20 cellular contexts compared by ENCODE assay signal in the genomic region with DNA sequence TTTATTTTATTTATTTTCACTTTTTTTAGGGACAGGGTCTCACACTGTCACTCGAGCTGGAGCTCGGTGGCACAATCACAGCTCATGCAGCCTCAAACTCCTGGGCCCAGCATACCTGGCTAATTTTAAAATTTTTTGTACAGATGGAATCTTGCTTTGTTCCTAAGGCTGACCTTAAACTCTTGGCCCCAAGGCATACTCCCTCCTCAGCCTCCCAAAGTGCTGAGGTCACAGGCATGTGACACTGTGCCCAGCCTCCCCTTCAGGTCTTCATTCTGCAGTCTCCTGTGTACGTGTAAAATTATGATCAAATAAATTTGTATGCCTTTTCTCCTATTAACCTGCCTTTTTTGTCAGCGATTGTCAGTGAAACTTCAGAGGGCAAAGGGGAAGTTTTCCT. TPM values are rescaled to one million over a fixed set of nuclear protein-coding genes. Genes with fewer than 3 reads are reported as not detected.
DNase-seq lines count a peak whose midpoint lies in the region; ATAC-seq and TF ChIP-seq lines count a peak whose summit lies in the region.
"Had no signal": no experiment of that assay in that cellular context is flagged by ENCODE, and none has a peak within 500 bp of the region (broad histone marks: within the 10 kb centered on the region; RNA-seq: fewer than 3 reads in every experiment).

No MANE protein-coding gene starts in this region.

- H3K9ac ChIP-seq in Loucy (ENCODE audit: low read depth, low read length, poor library complexity, severe bottlenecking) (no peak overlapping the region), trophoblast cell (ENCODE audit: low read length) (no peak overlapping the region)
- H3K9ac ChIP-seq: BLaER1 had no signal

- peak overlapping the region; percentile 55 for H4K91ac ChIP-seq in trophoblast cell (ENCODE audit: low read depth, low read length)

- WGBS in trophoblast cell (ENCODE audit: extremely low coverage, insufficient coverage, insufficient read length) = no CpG with 5 or more reads among the region's 4 CpGs

- H3K36me3 Mint-ChIP-seq in dendritic cell treated with granulocyte-macrophage colony-stimulating factor and Interleukin-4, amounts not matched to agents 40 ng/mL and 50 ng/mL, for 4 days (ENCODE audit: low read depth) = peaks cover 3% of the 10 kb centered on the region
- no peaks in the 10 kb centered on the region for H3K36me3 Mint-ChIP-seq in osteocyte (ENCODE audit: unreplicated experiment)
- H3K36me3 Mint-ChIP-seq: CD4-positive, CD25-positive, alpha-beta regulatory T cell; CD8-positive, alpha-beta T cell had no signal

- TF ChIP-seq CTCF in GM12865 (IDR thresholded peaks at IDR 0.05; ENCODE audit: insufficient read depth, low read depth, low read length, missing control alignments) (no peak), Loucy (conservative IDR thresholded peaks at IDR 0.05; ENCODE audit: low read length) (no peak), osteocyte (IDR thresholded peaks at IDR 0.05) (no peak)

- H2BK5ac ChIP-seq in trophoblast cell (ENCODE audit: low read depth, low read length, poor library complexity) = no peak overlapping the region

- H3K4me1 ChIP-seq in Loucy (ENCODE audit: insufficient read depth, low read length, poor library complexity, severe bottlenecking) = no peaks in the 10 kb centered on the region
- peaks cover 3 to 9% of the 10 kb centered on the region in 2 experiments for H3K4me1 ChIP-seq in trophoblast cell (ENCODE audit: control insufficient read depth in 1 of 2, insufficient read depth in 2 of 2, low read length in 2 of 2)
- H3K4me1 ChIP-seq: BLaER1, Caco-2, HAP-1 had no signal

- no peak overlapping the region for H3K4ac ChIP-seq in trophoblast cell (ENCODE audit: low read depth, low read length)

- H3K27ac ChIP-seq in trophoblast cell (ENCODE audit: low read depth, low read length) = no peak overlapping the region
- H3K27ac ChIP-seq: 22Rv1, BLaER1, C4-2B had no signal

- peaks cover 6% of the 10 kb centered on the region for H3K79me1 ChIP-seq in trophoblast cell (ENCODE audit: low read length)

- 0 out of 2 replicates have a peak overlapping the region, but pooled peaks have one; percentile 36 for H2AFZ ChIP-seq in Loucy (ENCODE audit: low read length)
- H2AFZ ChIP-seq in trophoblast cell (ENCODE audit: insufficient read depth, low read length, poor library complexity) = no peak overlapping the region

- H4K20me1 ChIP-seq in Loucy (ENCODE audit: insufficient read depth, low read length, poor library complexity, severe bottlenecking) = no peaks in the 10 kb centered on the region
- H4K20me1 ChIP-seq: BLaER1 had no signal

- no peak overlapping the region for H3K23ac ChIP-seq in trophoblast cell (ENCODE audit: low read length)

- H3K9me2 ChIP-seq in Loucy (replicated peaks; ENCODE audit: low read depth, low read length) = no peaks in the 10 kb centered on the region

- H2BK12ac ChIP-seq in trophoblast cell (ENCODE audit: low read length) = no peak overlapping the region

- H3F3A ChIP-seq in Loucy (ENCODE audit: low read depth) = no peaks in the 10 kb centered on the region

- ATAC-seq in HG03196 (IDR thresholded peaks at IDR 0.05; ENCODE audit: unreplicated experiment) (no peak), HG03571 (IDR thresholded peaks at IDR 0.05; ENCODE audit: unreplicated experiment) (no peak)
- ATAC-seq: CD8-positive, alpha-beta T cell had no signal

- H3K4me2 ChIP-seq in Loucy (ENCODE audit: low read depth, low read length, poor library complexity, severe bottlenecking) = no peak overlapping the region
- no peak overlapping the region for H3K4me2 ChIP-seq in trophoblast cell (ENCODE audit: low read length)
- H3K4me2 ChIP-seq: BLaER1 had no signal

- no peaks in the 10 kb centered on the region for H3K27me3 ChIP-seq in Loucy (ENCODE audit: insufficient read depth, low read length, poor library complexity, severe bottlenecking)
- H3K27me3 ChIP-seq in trophoblast cell (ENCODE audit: insufficient read depth, low read length) = no peaks in the 10 kb centered on the region
- H3K27me3 ChIP-seq: BLaER1 had no signal

- H4K8ac ChIP-seq in trophoblast cell (ENCODE audit: low read depth, low read length) = peak overlapping the region; percentile 53

- no peak overlapping the region for H2AK5ac ChIP-seq in trophoblast cell (ENCODE audit: low read length)

- no peak overlapping the region for H3K14ac ChIP-seq in trophoblast cell (ENCODE audit: low read length)

- no peaks in the 10 kb centered on the region for H3K27me3 Mint-ChIP-seq in dendritic cell treated with granulocyte-macrophage colony-stimulating factor and Interleukin-4, amounts not matched to agents 40 ng/mL and 50 ng/mL, for 4 days
- H3K27me3 Mint-ChIP-seq in osteocyte (ENCODE audit: unreplicated experiment) = peaks cover 2% of the 10 kb centered on the region
- H3K27me3 Mint-ChIP-seq: B cell; CD4-positive, CD25-positive, alpha-beta regulatory T cell had no signal

- H3K4me3 Mint-ChIP-seq in dendritic cell treated with granulocyte-macrophage colony-stimulating factor and Interleukin-4, amounts not matched to agents 40 ng/mL and 50 ng/mL, for 4 days = no peak overlapping the region
- no peak overlapping the region for H3K4me3 Mint-ChIP-seq in osteocyte (ENCODE audit: unreplicated experiment)
- H3K4me3 Mint-ChIP-seq: B cell; CD4-positive, CD25-positive, alpha-beta regulatory T cell; CD8-positive, alpha-beta T cell; HFFc6 had no signal

- H3K79me2 ChIP-seq in Loucy (ENCODE audit: insufficient read depth, low read length) (no peaks in the 10 kb centered on the region), trophoblast cell (ENCODE audit: control insufficient read depth, insufficient read depth, low read length, poor library complexity) (no peaks in the 10 kb centered on the region)

- no peaks in the 10 kb centered on the region for H3K9me3 ChIP-seq in Loucy (ENCODE audit: insufficient read depth, low read depth, low read length)
- peaks cover 2% of the 10 kb centered on the region for H3K9me3 ChIP-seq in trophoblast cell (ENCODE audit: insufficient read depth, low read depth, low read length)
- H3K9me3 ChIP-seq: HAP-1 had no signal

- H3K18ac ChIP-seq in trophoblast cell (ENCODE audit: low read length) = peak overlapping the region; percentile 30

- no peak overlapping the region for H4K12ac ChIP-seq in trophoblast cell (ENCODE audit: low read depth, low read length)

- peak overlapping the region; percentile 66 for H3K27ac Mint-ChIP-seq in dendritic cell treated with granulocyte-macrophage colony-stimulating factor and Interleukin-4, amounts not matched to agents 40 ng/mL and 50 ng/mL, for 4 days
- H3K27ac Mint-ChIP-seq in osteocyte (ENCODE audit: unreplicated experiment) = no peak overlapping the region
- H3K27ac Mint-ChIP-seq: B cell; CD8-positive, alpha-beta T cell; HFFc6 had no signal

- H3K36me3 ChIP-seq in Loucy (ENCODE audit: insufficient read depth, low read length) (no peaks in the 10 kb centered on the region), trophoblast cell (ENCODE audit: control insufficient read depth in 1 of 2, insufficient read depth in 2 of 2, low read length in 2 of 2) (no peaks in the 10 kb centered on the region)
- H3K36me3 ChIP-seq: BLaER1, HAP-1 had no signal

- peak overlapping the region; percentile 59 for H2BK120ac ChIP-seq in trophoblast cell (ENCODE audit: insufficient read depth, low read length, poor library complexity)

- peaks cover 25% of the 10 kb centered on the region for H3K4me1 Mint-ChIP-seq in dendritic cell treated with granulocyte-macrophage colony-stimulating factor and Interleukin-4, amounts not matched to agents 40 ng/mL and 50 ng/mL, for 4 days (ENCODE audit: low read depth)
- H3K4me1 Mint-ChIP-seq in osteocyte (ENCODE audit: unreplicated experiment) = no peaks in the 10 kb centered on the region
- H3K4me1 Mint-ChIP-seq: CD4-positive, CD25-positive, alpha-beta regulatory T cell had no signal

- intact Hi-C loops in dendritic cell treated with granulocyte-macrophage colony-stimulating factor and Interleukin-4, amounts not matched to agents 40 ng/mL and 50 ng/mL, for 4 days (cut with micrococcal nuclease) = no loop called here

- DNase-seq in GM12865 (ENCODE audit: low read depth) = no peak
- peak; percentile 86 to 91 for DNase-seq in trophoblast cell
- DNase-seq in osteocyte (ENCODE audit: extremely low spot score, unreplicated experiment) = no peak
- no peak for DNase-seq in stimulated activated naive CD4-positive, alpha-beta T cell treated with Interleukin-2 at 50 U/mL for 16 hours (lab: John Stamatoyannopoulos, UW)
- DNase-seq: Caco-2; CD4-positive, CD25-positive, alpha-beta regulatory T cell; CD8-positive, alpha-beta T cell; DMS153; DND-41; GOT3; HFFc6 had no signal

- H3K9me3 Mint-ChIP-seq in dendritic cell treated with granulocyte-macrophage colony-stimulating factor and Interleukin-4, amounts not matched to agents 40 ng/mL and 50 ng/mL, for 4 days = peaks cover 2% of the 10 kb centered on the region
- no peaks in the 10 kb centered on the region for H3K9me3 Mint-ChIP-seq in osteocyte (ENCODE audit: unreplicated experiment)
- H3K9me3 Mint-ChIP-seq: CD8-positive, alpha-beta T cell; HFFc6 had no signal

- peak overlapping the region; percentile 34 for H3K4me3 ChIP-seq in GM12865 (ENCODE audit: low read depth, low read length)
- no peak overlapping the region for H3K4me3 ChIP-seq in Loucy (ENCODE audit: low read length, poor library complexity, severe bottlenecking)
- H3K4me3 ChIP-seq in trophoblast cell (ENCODE audit: low read depth, low read length) = no peak overlapping the region
- H3K4me3 ChIP-seq: BLaER1, HAP-1 had no signal

RNA-seq across cellular contexts. Expression of gene TCTN3, which starts 17.8 kb away (rescaled TPM):
- 27.9 and 28.4 TPM in 2 replicates for polyA plus RNA-seq in trophoblast cell (2013)
- 36.4 and 41.1 TPM in 2 replicates for total RNA-seq in osteocyte

RNA-seq across cellular contexts. Expression of gene ENTPD1, which starts 44.5 kb away (rescaled TPM):
- 1.6 and 1.7 TPM in 2 replicates for polyA plus RNA-seq in trophoblast cell (2013)
- total RNA-seq in osteocyte = 1.2 and 1.5 TPM in 2 replicates
- total RNA-seq: HFFc6 had no signal

RNA-seq across cellular contexts. Expression of gene ALDH18A1, which starts 55.0 kb away (rescaled TPM):
- polyA plus RNA-seq in trophoblast cell (2013) = 47.9 and 48.9 TPM in 2 replicates
- 97.3 and 111 TPM in 2 replicates for total RNA-seq in osteocyte

Comparison
In these comparisons a context has a peak if more than half of its experiments do, and no peak if none do; other contexts are left out.
1. DNase-seq: peak in trophoblast cell (2 of 2); none in GM12865 (single experiment), osteocyte (single experiment) and stimulated activated naive CD4-positive, alpha-beta T cell treated with Interleukin-2 at 50 U/mL for 16 hours (single experiment).